20 cellular contexts compared by ENCODE assay signal in the genomic region with DNA sequence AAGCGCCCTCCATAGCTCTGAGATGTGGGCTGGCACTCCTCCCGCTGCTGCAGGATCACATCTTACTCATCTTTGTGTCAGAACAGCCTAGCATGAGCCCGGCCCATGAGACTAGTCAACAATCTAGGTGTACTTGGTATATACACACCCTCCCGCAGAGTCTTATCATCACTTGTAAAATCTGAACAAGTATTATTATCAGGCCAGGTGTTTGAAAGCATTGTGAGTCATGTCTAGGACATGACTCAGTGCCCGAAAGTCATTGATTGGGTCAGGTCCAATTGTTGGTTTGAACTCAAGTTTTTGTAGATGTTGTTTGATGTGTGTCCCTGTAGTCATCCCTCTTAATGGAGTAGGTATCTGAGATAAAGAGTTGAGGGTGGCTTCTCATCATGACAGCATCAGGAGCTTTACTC.
DNase-seq lines count a peak whose midpoint lies in the region; ATAC-seq, FAIRE-seq and TF ChIP-seq lines count a peak whose summit lies in the region.
"Had no signal": no experiment of that assay in that cellular context is flagged by ENCODE, and none has a peak within 500 bp of the region (broad histone marks: within the 10 kb centered on the region; RNA-seq: fewer than 3 reads in every experiment).

No MANE protein-coding gene starts in this region.

- H3K4me3 Mint-ChIP-seq in activated T-cell treated with anti-CD3 and anti-CD28 coated beads, Interleukin-2, amount 50 U/mL, for 4 hours: no peak overlapping the region
- H3K4me3 Mint-ChIP-seq: activated naive CD4-positive, alpha-beta T cell treated with anti-CD3 and anti-CD28 coated beads for 36 hours; HFFc6; T-cell had no signal

- CTCF ChIA-PET in RWPE1 (lab: Yijun Ruan, JAX): interaction anchor here (0.6 to 0.7 kb wide), 3 partner anchors 135 to 1929 kb away, joined by 3 to 4 read pairs (median 4); no protein-coding TSS in a partner anchor

- no peak for DNase-seq in activated T-cell treated with anti-CD3 and anti-CD28 coated beads, Interleukin-2, amount 50 U/mL, for 4 hours
- no peak for DNase-seq in activated T-cell treated with anti-CD3 and anti-CD28 coated beads, Interleukin-2, amount 50 U/mL, for 1 hour
- DNase-seq in RWPE1 (ENCODE audit: low spot score): peak; percentile 51
- DNase-seq in small intestine: peak; percentile 56
- no peak for DNase-seq in UCSD-AML1 (lab: John Stamatoyannopoulos, UW; ENCODE audit: unreplicated experiment)
- DNase-seq: activated CD4-positive, alpha-beta T cell treated with anti-CD3 and anti-CD28 coated beads, Interleukin-2, amount 50 U/mL, for 4 hours; activated naive CD4-positive, alpha-beta T cell treated with anti-CD3 and anti-CD28 coated beads for 36 hours; effector CD4-positive, alpha-beta T cell; esophagus squamous epithelium; HFFc6; left ventricle myocardium inferior; NCI-H146; NCI-H526; SHP77 treated with DMSO at 0.1 percent for 48 hours; stimulated activated CD4-positive, alpha-beta T cell treated with anti-CD3 and anti-CD28 coated beads, Interleukin-2, amount 100 ng/mL, for 24 hours; T-cell had no signal

- WGBS in small intestine, 3 donors: 12 to 59% (median 34%) methylated on average over 5 of the region's 5 CpGs

- H3K9me3 Mint-ChIP-seq in activated T-cell treated with anti-CD3 and anti-CD28 coated beads, Interleukin-2, amount 50 U/mL, for 4 hours: no peaks in the 10 kb centered on the region
- H3K9me3 Mint-ChIP-seq: activated naive CD4-positive, alpha-beta T cell treated with anti-CD3 and anti-CD28 coated beads for 36 hours; HFFc6; T-cell had no signal

- H3K36me3 ChIP-seq in small intestine (ENCODE audit: control insufficient read depth in 2 of 2, insufficient read depth in 2 of 2, low read length in 2 of 2): no peaks in the 10 kb centered on the region
- H3K36me3 ChIP-seq: esophagus squamous epithelium, left ventricle myocardium inferior had no signal

- no peaks in the 10 kb centered on the region for H3K27me3 ChIP-seq in small intestine (ENCODE audit: control insufficient read depth in 2 of 2, insufficient read depth in 2 of 2, low read length in 2 of 2)
- H3K27me3 ChIP-seq: esophagus squamous epithelium had no signal

- POLR2A ChIA-PET in RWPE1 (lab: Yijun Ruan, JAX; ENCODE audit: low non-redundant PET): no interaction called here

- peaks cover 2% of the 10 kb centered on the region for H3K27me3 Mint-ChIP-seq in activated T-cell treated with anti-CD3 and anti-CD28 coated beads, Interleukin-2, amount 50 U/mL, for 4 hours (ENCODE audit: low read depth)

- FAIRE-seq in small intestine (lab: Jason Lieb, UNC): no peak
- FAIRE-seq: A549 had no signal

- H3K27ac ChIP-seq in RWPE1 (no peak overlapping the region), small intestine (ENCODE audit: low read depth in 1 of 2, low read length in 1 of 2) (no peak overlapping the region)
- H3K27ac ChIP-seq: A549, esophagus squamous epithelium, left ventricle myocardium inferior had no signal

- H3K4me1 Mint-ChIP-seq in activated T-cell treated with anti-CD3 and anti-CD28 coated beads, Interleukin-2, amount 50 U/mL, for 4 hours (ENCODE audit: low read depth): no peaks in the 10 kb centered on the region
- H3K4me1 Mint-ChIP-seq: T-cell had no signal

- TF ChIP-seq CTCF in RWPE1 (conservative IDR thresholded peaks at IDR 0.05; ENCODE audit: low read depth): no peak

- H3K4me3 ChIP-seq in small intestine (ENCODE audit: low read depth in 1 of 2, low read length in 2 of 2): no peak overlapping the region
- H3K4me3 ChIP-seq: A549, esophagus squamous epithelium, left ventricle myocardium inferior had no signal

- no peaks in the 10 kb centered on the region for H3K9me3 ChIP-seq in small intestine (ENCODE audit: control insufficient read depth, low read depth)
- H3K9me3 ChIP-seq: A549, esophagus squamous epithelium, left ventricle myocardium inferior had no signal

- ATAC-seq in activated T-cell treated with anti-CD3 and anti-CD28 coated beads, Interleukin-2, amount 50 U/mL, for 4 hours: peak; percentile 21 to 67
- ATAC-seq in esophagus mucosa (peak; percentile 22), HG03442 (IDR thresholded peaks at IDR 0.05; ENCODE audit: unreplicated experiment) (no peak), HG03039 (IDR thresholded peaks at IDR 0.05; ENCODE audit: unreplicated experiment) (no peak)
- ATAC-seq: A549, T-cell had no signal

- H3K36me3 Mint-ChIP-seq in activated T-cell treated with anti-CD3 and anti-CD28 coated beads, Interleukin-2, amount 50 U/mL, for 4 hours (ENCODE audit: insufficient read depth): no peaks in the 10 kb centered on the region
- H3K36me3 Mint-ChIP-seq: T-cell had no signal

- H3K4me1 ChIP-seq in small intestine (ENCODE audit: control insufficient read depth in 2 of 2, insufficient read depth in 1 of 2, low read depth in 1 of 2, low read length in 1 of 2): no peaks in the 10 kb centered on the region
- H3K4me1 ChIP-seq: A549, esophagus squamous epithelium, left ventricle myocardium inferior had no signal

Comparison
In these comparisons a context has a peak if more than half of its experiments do, and no peak if none do; other contexts are left out.
1. ATAC-seq: peak in activated T-cell treated with anti-CD3 and anti-CD28 coated beads, Interleukin-2, amount 50 U/mL, for 4 hours (2 of 2) and esophagus mucosa (single experiment); none in HG03442 (single experiment) and HG03039 (single experiment).
2. DNase-seq: peak in RWPE1 (single experiment) and small intestine (single experiment); none in activated T-cell treated with anti-CD3 and anti-CD28 coated beads, Interleukin-2, amount 50 U/mL, for 4 hours (single experiment), activated T-cell treated with anti-CD3 and anti-CD28 coated beads, Interleukin-2, amount 50 U/mL, for 1 hour (single experiment) and UCSD-AML1 (single experiment).